8 cellular contexts compared by ENCODE assay signal in genomic region chr1:1063945-1064831, GRCh38. TPM values are rescaled to one million over a fixed set of nuclear protein-coding genes. Genes with fewer than 3 reads are reported as not detected.
DNase-seq lines count a peak whose midpoint lies in the region; ATAC-seq and TF ChIP-seq lines count a peak whose summit lies in the region.

No MANE protein-coding gene starts in this region.

- no peak overlapping the region for H3K27ac Mint-ChIP-seq in CD4-positive, alpha-beta T cell

- H3K27me3 Mint-ChIP-seq in CD4-positive, alpha-beta T cell = peaks cover 24% of the 10 kb centered on the region

- intact Hi-C loops in CD4-positive, alpha-beta T cell (cut with DNase I, micrococcal nuclease) = loop anchor here (1.0 to 10.0 kb wide), 3 partner anchors 32 to 159 kb away; no protein-coding TSS in a partner anchor
- intact Hi-C loops in gastrocnemius medialis (cut with DNase I; ENCODE audit: low total_unique reads) = loop anchor here (1.0 kb wide), 2 partner anchors 31 to 80 kb away; no protein-coding TSS in a partner anchor

- peak overlapping the region; percentile 25 for H3K4me3 Mint-ChIP-seq in CD4-positive, alpha-beta T cell

- TF ChIP-seq CTCF in CD4-positive, alpha-beta T cell (IDR thresholded peaks at IDR 0.05) = peak; percentile 88
- TF ChIP-seq CTCF in gastrocnemius medialis (IDR thresholded peaks at IDR 0.05 in 4 of 5, conservative IDR thresholded peaks at IDR 0.05 in 1 of 5) = peak; percentile 80 to 93 (median 91)

- H3K27ac ChIP-seq in CD4-positive, alpha-beta T cell (ENCODE audit: low read depth, low read length) = no peak overlapping the region
- no peak overlapping the region for H3K27ac ChIP-seq in SJCRH30
- H3K27ac ChIP-seq in gastrocnemius medialis = no peak overlapping the region

- H3K4me1 ChIP-seq in SJCRH30 (peaks cover 13% of the 10 kb centered on the region; the same call in 1 of the 2 replicates), gastrocnemius medialis (peaks cover 6 to 13% of the 10 kb centered on the region in 2 donors)

- H3K27me3 ChIP-seq in CD4-positive, alpha-beta T cell (ENCODE audit: control insufficient read depth, insufficient read depth, low read length) = peaks cover 39% of the 10 kb centered on the region
- H3K27me3 ChIP-seq in SJCRH30 = peaks cover 47% of the 10 kb centered on the region
- H3K27me3 ChIP-seq in gastrocnemius medialis = peaks cover 62 to 66% (median 64%) of the 10 kb centered on the region in 3 donors

- H3K36me3 Mint-ChIP-seq in CD4-positive, alpha-beta T cell (ENCODE audit: low read depth) = no peaks in the 10 kb centered on the region

- no peak for TF ChIP-seq POLR2A in gastrocnemius medialis (IDR thresholded peaks at IDR 0.05)

- POLR2A ChIA-PET in CD4-positive, alpha-beta T cell (lab: Charles Lee) = interaction anchor here (0.8 kb wide), 1 partner anchor 51 kb away, joined by 3 read pairs; the partner anchor contains the start of gene ISG15

- CTCF ChIA-PET in CD4-positive, alpha-beta T cell (lab: Charles Lee) = interaction anchor here (0.7 to 1.3 kb wide), 9 partner anchors 23 to 241 kb away, joined by 3 to 7 read pairs (median 3); partner anchors contain the start of genes AGRN and PLEKHN1

- no peak overlapping the region for H3K4me3 ChIP-seq in SJCRH30
- H3K4me3 ChIP-seq in gastrocnemius medialis = no peak overlapping the region

- no peaks in the 10 kb centered on the region for H3K9me3 ChIP-seq in CD4-positive, alpha-beta T cell (ENCODE audit: control insufficient read depth, low read length)
- H3K9me3 ChIP-seq in SJCRH30 (replicated peaks) (no peaks in the 10 kb centered on the region), gastrocnemius medialis (no peaks in the 10 kb centered on the region)

- in situ Hi-C loops in gastrocnemius medialis (cut with MboI; ENCODE audit: low sequenced_read_pairs in 4 of 4) = loop anchor here in 2 of 4 donors (10.0 kb wide), 1 partner anchor 79 kb away; the partner anchor contains the start of gene PERM1 (in 2 of the 2)

- peak; percentile 39 for ATAC-seq in CD4-positive, alpha-beta T cell (ENCODE audit: poor library complexity)
- ATAC-seq in HG03469 (IDR thresholded peaks at IDR 0.05; ENCODE audit: unreplicated experiment) (peak; percentile 40), gastrocnemius medialis (peak in 1 of 2 donors; percentile 39), GM19397 (IDR thresholded peaks at IDR 0.05; ENCODE audit: unreplicated experiment) (no peak)

- peak; percentile 47 to 84 (median 64) for DNase-seq in CD4-positive, alpha-beta T cell
- peak; percentile 95 for DNase-seq in GM19238 (ENCODE audit: insufficient read length, low spot score)
- peak; percentile 61 to 69 for DNase-seq in SJCRH30
- DNase-seq in activated gamma-delta T cell treated with Interleukin-2 at 50 U/mL for 16 hours = peak; percentile 81
- peak; percentile 98 for DNase-seq in glomerular visceral epithelial cell (ENCODE audit: extremely low spot score)
- DNase-seq in gastrocnemius medialis = peak in 1 of 2 donors; percentile 43

- no peaks in the 10 kb centered on the region for H3K4me1 Mint-ChIP-seq in CD4-positive, alpha-beta T cell (ENCODE audit: low read depth)

- H3K9me3 Mint-ChIP-seq in CD4-positive, alpha-beta T cell = no peaks in the 10 kb centered on the region

- no peaks in the 10 kb centered on the region for H3K36me3 ChIP-seq in SJCRH30
- H3K36me3 ChIP-seq in gastrocnemius medialis = no peaks in the 10 kb centered on the region

RNA-seq across cellular contexts. Expression of gene RNF223, which starts 9.9 kb away (rescaled TPM):
- total RNA-seq in CD4-positive, alpha-beta T cell = not detected
- total RNA-seq in SJCRH30 (2014; rRNA removed; shearing (Covaris generic)) = not detected in 2 replicates
- total RNA-seq in gastrocnemius medialis = not detected

RNA-seq across cellular contexts. Expression of gene AGRN, which starts 44.3 kb away (rescaled TPM):
- 1 to 10 TPM; 1.5 to 2.0 TPM for total RNA-seq in CD4-positive, alpha-beta T cell
- 10.4 and 13.7 TPM in 2 replicates for total RNA-seq in SJCRH30 (2014; rRNA removed; shearing (Covaris generic))
- 1 to 10 TPM; 2.0 to 3.8 (median 3.1) TPM for total RNA-seq in gastrocnemius medialis

RNA-seq across cellular contexts. Expression of gene ISG15, which starts 50.9 kb away (rescaled TPM):
- 10 to 100 TPM; 38.0 to 38.9 TPM for total RNA-seq in CD4-positive, alpha-beta T cell
- 5.1 and 12.6 TPM in 2 replicates for total RNA-seq in SJCRH30 (2014; rRNA removed; shearing (Covaris generic))
- 10 to 100 TPM in 2 of 4 donors, 1 to 10 TPM in 2; 4.3 to 37.6 (median 10.2) TPM for total RNA-seq in gastrocnemius medialis

RNA-seq across cellular contexts. Expression of gene C1orf159, which starts 51.7 kb away (rescaled TPM):
- total RNA-seq in CD4-positive, alpha-beta T cell = 10 to 100 TPM; 11.1 to 11.3 TPM
- total RNA-seq in SJCRH30 (2014; rRNA removed; shearing (Covaris generic)) = 19.9 and 20.8 TPM in 2 replicates
- 1 to 10 TPM; 2.8 to 6.4 (median 5.3) TPM for total RNA-seq in gastrocnemius medialis
